In the genomic region with DNA sequence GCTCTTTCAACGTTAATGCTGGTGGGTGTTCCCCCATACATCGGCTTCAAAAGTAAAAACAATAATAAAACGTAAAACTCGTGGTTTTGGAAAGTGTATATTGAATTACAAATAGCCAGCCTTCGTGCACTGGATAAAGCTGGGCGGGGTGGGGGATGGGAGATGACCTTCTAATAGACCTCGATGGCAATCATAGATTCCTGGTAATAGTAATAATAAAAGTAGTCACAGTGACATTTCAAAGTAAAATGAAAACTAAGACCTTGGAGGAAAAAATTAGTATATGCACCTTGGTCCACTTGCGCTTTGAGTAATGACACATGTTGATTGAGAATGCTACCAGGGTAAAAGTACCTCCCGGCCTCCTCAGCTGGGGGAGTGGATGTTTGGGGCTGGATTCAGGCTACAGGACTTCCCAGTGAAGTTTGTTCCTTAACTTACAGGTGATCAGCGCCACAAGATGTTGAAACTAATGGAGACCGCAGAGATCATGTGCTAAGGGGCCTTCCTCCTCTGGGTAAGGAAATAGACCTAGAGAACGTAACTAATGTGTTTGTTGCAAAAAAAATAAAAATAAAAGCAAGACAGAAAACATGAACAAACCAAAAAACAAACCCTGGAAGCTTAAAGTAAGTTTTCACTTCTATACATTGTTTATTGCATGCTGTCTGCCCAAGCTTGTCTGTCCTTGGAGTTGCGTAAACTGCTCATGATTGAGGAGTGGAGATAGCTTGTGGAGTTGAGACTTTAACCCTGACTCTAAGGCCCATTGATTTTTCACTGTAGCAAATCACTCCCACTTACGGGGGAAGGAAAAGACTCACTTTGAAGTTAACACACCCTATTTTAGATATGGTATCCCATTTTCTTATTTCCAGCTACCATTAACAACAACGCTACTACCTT, we compare ENCODE assay signal across 10 cellular contexts. TPM values are rescaled to one million over a fixed set of nuclear protein-coding genes. Genes with fewer than 3 reads are reported as not detected.
A peak's percentile ranks its signal among the peaks of the same experiment; 100 is the strongest.
DNase-seq lines count a peak whose midpoint lies in the region; ATAC-seq, FAIRE-seq and TF ChIP-seq lines count a peak whose summit lies in the region.
"Had no signal": no experiment of that assay in that cellular context is flagged by ENCODE, and none has a peak within 500 bp of the region (broad histone marks: within the 10 kb centered on the region; RNA-seq: fewer than 3 reads in every experiment).

No MANE protein-coding gene starts in this region.

- no peak overlapping the region for H4K8ac ChIP-seq in mesendoderm (ENCODE audit: low read depth, low read length)

- H3K79me1 ChIP-seq in mesendoderm (ENCODE audit: low read length): peaks cover 5% of the 10 kb centered on the region

- H2BK120ac ChIP-seq in mesendoderm (ENCODE audit: low read depth, low read length): no peak overlapping the region

- H3K56ac ChIP-seq in mesendoderm (ENCODE audit: low read length): no peak overlapping the region

- TF ChIP-seq POLR2A in transverse colon (IDR thresholded peaks at IDR 0.05): no peak

- H3K27me3 ChIP-seq in bronchial epithelial cell (ENCODE audit: control insufficient read depth, insufficient read depth, low read length) (no peaks in the 10 kb centered on the region), mesendoderm (ENCODE audit: insufficient read depth, low read length, poor library complexity) (no peaks in the 10 kb centered on the region), transverse colon (peaks cover 5% of the 10 kb centered on the region)
- H3K27me3 ChIP-seq: BLaER1 treated with 17β-estradiol and CSF1 and Interleukin-3, amounts not matched to agents 10 nM and 100 nM had no signal

- H3K4me1 ChIP-seq in mesendoderm (ENCODE audit: control insufficient read depth, low read depth, low read length) (peaks cover 15% of the 10 kb centered on the region), transverse colon (peaks cover 0 to 59% (median 29%) of the 10 kb centered on the region in 4 donors)

- DNase-seq in activated naive CD4-positive, alpha-beta T cell treated with anti-CD3 and anti-CD28 coated beads, Interleukin-2, amount 10 ng/mL, durations not matched to agents 7 days and 5 days: no peak
- no peak for DNase-seq in activated naive CD4-positive, alpha-beta T cell (lab: John Stamatoyannopoulos, UW)
- DNase-seq in bronchial epithelial cell (ENCODE audit: low read depth) (no peak), mesendoderm (no peak), transverse colon (peak; percentile 24), NCI-H1436 treated with DMSO at 0.1 percent for 48 hours (lab: John Stamatoyannopoulos, UW) (no peak), KG1 (lab: John Stamatoyannopoulos, UW) (no peak)

- H3K27ac Mint-ChIP-seq in activated naive CD4-positive, alpha-beta T cell treated with anti-CD3 and anti-CD28 coated beads, Interleukin-2, amount 10 ng/mL, durations not matched to agents 7 days and 5 days: no peak overlapping the region

- H3K27ac ChIP-seq in mesendoderm (ENCODE audit: low read depth, low read length) (no peak overlapping the region), transverse colon (peak overlapping the region; percentile 96 to 99 (median 96))
- H3K27ac ChIP-seq: BLaER1 treated with 17β-estradiol and CSF1 and Interleukin-3, amounts not matched to agents 10 nM and 100 nM had no signal

- H3K36me3 ChIP-seq in bronchial epithelial cell (ENCODE audit: control insufficient read depth, insufficient read depth, low read length) (no peaks in the 10 kb centered on the region), mesendoderm (ENCODE audit: control insufficient read depth, insufficient read depth, low read length) (no peaks in the 10 kb centered on the region), transverse colon (no peaks in the 10 kb centered on the region)
- H3K36me3 ChIP-seq: BLaER1 treated with 17β-estradiol and CSF1 and Interleukin-3, amounts not matched to agents 10 nM and 100 nM had no signal

- WGBS in mesendoderm (ENCODE audit: extremely low coverage, insufficient coverage, low lambda C conversion rate): no CpG with 5 or more reads among the region's 15 CpGs
- 36 to 37% methylated on average over 13 to 15 of the region's 15 CpGs for WGBS in transverse colon (ENCODE audit: low coverage in 1 of 2), 2 donors

- H3K9me3 ChIP-seq in transverse colon: no peaks in the 10 kb centered on the region

- no peak overlapping the region for H4K5ac ChIP-seq in mesendoderm (ENCODE audit: low read length)

- ATAC-seq in HG02973 (IDR thresholded peaks at IDR 0.05; ENCODE audit: unreplicated experiment): no peak

- peak overlapping the region; percentile 48 for H3K4me3 Mint-ChIP-seq in activated naive CD4-positive, alpha-beta T cell treated with anti-CD3 and anti-CD28 coated beads, Interleukin-2, amount 10 ng/mL, durations not matched to agents 7 days and 5 days

- H3K4ac ChIP-seq in mesendoderm (ENCODE audit: low read depth, low read length): no peak overlapping the region

- no peak for FAIRE-seq in bronchial epithelial cell (lab: Jason Lieb, UNC)
- FAIRE-seq: K562 had no signal

- H2AK5ac ChIP-seq in mesendoderm (ENCODE audit: low read length): peak overlapping the region; percentile 48

- no peak overlapping the region for H3K23ac ChIP-seq in mesendoderm (ENCODE audit: low read length)

- H3K9ac ChIP-seq in mesendoderm (ENCODE audit: low read length): peak overlapping the region; percentile 52
- H3K9ac ChIP-seq: BLaER1 treated with 17β-estradiol and CSF1 and Interleukin-3, amounts not matched to agents 10 nM and 100 nM had no signal

- TF ChIP-seq CTCF in bronchial epithelial cell (IDR thresholded peaks at IDR 0.05; ENCODE audit: insufficient read depth, low read length, severe bottlenecking) (no peak), transverse colon (IDR thresholded peaks at IDR 0.05) (no peak)

- H3K36me3 Mint-ChIP-seq in activated naive CD4-positive, alpha-beta T cell treated with anti-CD3 and anti-CD28 coated beads, Interleukin-2, amount 10 ng/mL, durations not matched to agents 7 days and 5 days: no peaks in the 10 kb centered on the region

- peaks cover 23% of the 10 kb centered on the region for H3K27me3 Mint-ChIP-seq in activated naive CD4-positive, alpha-beta T cell treated with anti-CD3 and anti-CD28 coated beads, Interleukin-2, amount 10 ng/mL, durations not matched to agents 7 days and 5 days

- in situ Hi-C loops in transverse colon (cut with MboI; ENCODE audit: low pct_ligation_motif_present in 1 of 4, low pct_unique_long_range_greater_than_20kb in 1 of 4, low sequenced_read_pairs in 3 of 4): loop anchor here in 2 of 4 donors (25.0 kb wide), 2 partner anchors 166 to 384 kb away; no protein-coding TSS in a partner anchor

- H3K79me2 ChIP-seq in mesendoderm (ENCODE audit: control insufficient read depth, insufficient read depth, low read length): peaks cover 17% of the 10 kb centered on the region

- no peak overlapping the region for H3K18ac ChIP-seq in mesendoderm (ENCODE audit: low read length)

- peak overlapping the region; percentile 24 for H3K4me2 ChIP-seq in mesendoderm (ENCODE audit: low read length)
- H3K4me2 ChIP-seq: BLaER1 treated with 17β-estradiol and CSF1 and Interleukin-3, amounts not matched to agents 10 nM and 100 nM had no signal

- CTCF ChIA-PET in activated naive CD4-positive, alpha-beta T cell treated with anti-CD3 and anti-CD28 coated beads, Interleukin-2, amount 10 ng/mL, durations not matched to agents 7 days and 5 days (lab: Charles Lee): no interaction called here

- intact Hi-C loops in transverse colon (cut with DNase I; ENCODE audit: low total_unique reads): no loop called here

- H2BK5ac ChIP-seq in mesendoderm (ENCODE audit: low read length): no peak overlapping the region

- no peak for TF ChIP-seq EP300 in transverse colon (IDR thresholded peaks at IDR 0.05; ENCODE audit: low read depth)

- peaks cover 3% of the 10 kb centered on the region for H3K4me1 Mint-ChIP-seq in activated naive CD4-positive, alpha-beta T cell treated with anti-CD3 and anti-CD28 coated beads, Interleukin-2, amount 10 ng/mL, durations not matched to agents 7 days and 5 days

- H3K9me3 Mint-ChIP-seq in activated naive CD4-positive, alpha-beta T cell treated with anti-CD3 and anti-CD28 coated beads, Interleukin-2, amount 10 ng/mL, durations not matched to agents 7 days and 5 days: no peaks in the 10 kb centered on the region

- H3K4me3 ChIP-seq in bronchial epithelial cell (ENCODE audit: low read depth, low read length) (peak overlapping the region; percentile 87), mesendoderm (ENCODE audit: low read length) (no peak overlapping the region), transverse colon (peak overlapping the region in 3 of 4 donors; percentile 86 to 93 (median 90))
- H3K4me3 ChIP-seq: BLaER1 treated with 17β-estradiol and CSF1 and Interleukin-3, amounts not matched to agents 10 nM and 100 nM; K562 had no signal

- peak overlapping the region; percentile 41 for H2BK15ac ChIP-seq in mesendoderm (replicated peaks; ENCODE audit: low read depth)

RNA-seq across cellular contexts. Expression of a gene that starts 0.9 kb away (rescaled TPM):
- 30.6 and 44.5 TPM in 2 replicates for total RNA-seq in bronchial epithelial cell
- 15.6 TPM for polyA plus RNA-seq in mesendoderm (2013, experiment 1 of 2)
- 16.0 TPM for polyA plus RNA-seq in mesendoderm (2013, experiment 2 of 2)
- total RNA-seq in transverse colon: 100 to 1,000 TPM in 3 of 4 donors, 10 to 100 TPM in 1; 43.0 to 115 (median 107) TPM
- total RNA-seq: K562 had no signal
